In genomic region chr2:145027073-145027459, GRCh38 we compare ENCODE assay signal across 19 cellular contexts.
A peak's percentile ranks its signal among the peaks of the same experiment; 100 is the strongest.
DNase-seq lines count a peak whose midpoint lies in the region; ATAC-seq and TF ChIP-seq lines count a peak whose summit lies in the region.
"Had no signal": no experiment of that assay in that cellular context is flagged by ENCODE, and none has a peak within 500 bp of the region (broad histone marks: within the 10 kb centered on the region; RNA-seq: fewer than 3 reads in every experiment).

No MANE protein-coding gene starts in this region.

- 94% methylated on average over 5 of the region's 5 CpGs for WGBS in endodermal cell (ENCODE audit: insufficient coverage in 1 of 2, insufficient read length in 1 of 2), 2 experiments

- no peak overlapping the region for H3K9ac ChIP-seq in fibroblast of lung (ENCODE audit: insufficient read depth, low read length)
- no peak overlapping the region for H3K9ac ChIP-seq in endodermal cell (ENCODE audit: extremely low read depth, low read length, poor library complexity, severe bottlenecking)
- H3K9ac ChIP-seq: BLaER1 had no signal

- peak overlapping the region; percentile 40 for H2AFZ ChIP-seq in fibroblast of lung (ENCODE audit: low read length)

- H3K36me3 ChIP-seq in fibroblast of lung (ENCODE audit: control insufficient read depth, insufficient read depth, low read length), result no peaks in the 10 kb centered on the region
- no peaks in the 10 kb centered on the region for H3K36me3 ChIP-seq in endodermal cell (ENCODE audit: control insufficient read depth, insufficient read depth, low read length)
- H3K36me3 ChIP-seq: BLaER1, neutrophil, right lobe of liver had no signal

- no peaks in the 10 kb centered on the region for H4K20me1 ChIP-seq in fibroblast of lung (ENCODE audit: control insufficient read depth, extremely low read depth, insufficient read depth, low read length)
- H4K20me1 ChIP-seq: BLaER1 had no signal

- H3K9me3 ChIP-seq in fibroblast of lung (ENCODE audit: control insufficient read depth, insufficient read depth, low read depth, low read length) (no peaks in the 10 kb centered on the region), endodermal cell (ENCODE audit: control insufficient read depth, low read length) (no peaks in the 10 kb centered on the region)
- H3K9me3 ChIP-seq: BLaER1, mucosa of descending colon, neutrophil, right lobe of liver had no signal

- H3K4me3 ChIP-seq in fibroblast of lung (replicated peaks in 1 of 4; ENCODE audit: control extremely low read depth in 1 of 4, insufficient read depth in 1 of 4, low read depth in 3 of 4, low read length in 4 of 4) (no peak overlapping the region), endodermal cell (ENCODE audit: low read length) (no peak overlapping the region)
- H3K4me3 ChIP-seq: BLaER1, mucosa of descending colon, right lobe of liver had no signal

- H3K27ac ChIP-seq in fibroblast of lung (ENCODE audit: insufficient read depth, low read length) (peak overlapping the region; percentile 22), endodermal cell (ENCODE audit: low read depth, low read length) (no peak overlapping the region)
- H3K27ac ChIP-seq: BLaER1, neutrophil, right lobe of liver had no signal

- H3K79me2 ChIP-seq in fibroblast of lung (ENCODE audit: control insufficient read depth, insufficient read depth, low read length), result no peaks in the 10 kb centered on the region

- peak overlapping the region; percentile 57 for H3K4me2 ChIP-seq in fibroblast of lung (ENCODE audit: extremely low read depth, insufficient read depth, low read length)
- H3K4me2 ChIP-seq: BLaER1 had no signal

- DNase-seq in DMS114 treated with DMSO at 0.1 percent for 48 hours (lab: John Stamatoyannopoulos, UW; ENCODE audit: unreplicated experiment) (peak; percentile 76), RPMI7951 (ENCODE audit: low read depth) (peak; percentile 85), fibroblast of lung (ENCODE audit: low read depth in 2 of 2) (peak in 1 of 2 donors; percentile 59), renal cortical epithelial cell (ENCODE audit: low read depth) (peak; percentile 73), endodermal cell (no peak)
- DNase-seq: activated B cell treated with CpG ODN at 0.5 μM for 24 hours; activated CD8-positive, alpha-beta T cell treated with anti-CD3 and anti-CD28 coated beads, Interleukin-2, amount 10 ng/mL, durations not matched to agents 7 days and 5 days; activated naive CD8-positive, alpha-beta T cell treated with anti-CD3 and anti-CD28 coated beads for 36 hours; activated T-cell treated with anti-CD3 and anti-CD28 coated beads, Interleukin-2, amount 50 U/mL, for 48 hours; DMS 273 treated with DMSO at 0.1 percent for 48 hours; effector CD4-positive, alpha-beta T cell; mucosa of descending colon; NCI-H1694; right lobe of liver had no signal

- no peak overlapping the region for H3K27ac Mint-ChIP-seq in endodermal cell
- H3K27ac Mint-ChIP-seq: activated B cell treated with CpG ODN at 0.5 μM for 24 hours; activated CD8-positive, alpha-beta T cell treated with anti-CD3 and anti-CD28 coated beads, Interleukin-2, amount 10 ng/mL, durations not matched to agents 7 days and 5 days; activated naive CD8-positive, alpha-beta T cell treated with anti-CD3 and anti-CD28 coated beads for 36 hours had no signal

- H3K4me1 ChIP-seq in fibroblast of lung (ENCODE audit: control insufficient read depth, extremely low read depth, insufficient read depth, low read length), result peaks cover 19% of the 10 kb centered on the region
- no peaks in the 10 kb centered on the region for H3K4me1 ChIP-seq in endodermal cell (ENCODE audit: control insufficient read depth, insufficient read depth, low read length)
- H3K4me1 ChIP-seq: right lobe of liver had no signal

- no peak overlapping the region for H3K4me3 Mint-ChIP-seq in endodermal cell
- H3K4me3 Mint-ChIP-seq: activated B cell treated with CpG ODN at 0.5 μM for 24 hours; activated CD8-positive, alpha-beta T cell treated with anti-CD3 and anti-CD28 coated beads, Interleukin-2, amount 10 ng/mL, durations not matched to agents 7 days and 5 days; activated naive CD8-positive, alpha-beta T cell treated with anti-CD3 and anti-CD28 coated beads for 36 hours had no signal

- no peaks in the 10 kb centered on the region for H3K9me3 Mint-ChIP-seq in endodermal cell
- H3K9me3 Mint-ChIP-seq: activated B cell treated with CpG ODN at 0.5 μM for 24 hours; activated naive CD8-positive, alpha-beta T cell treated with anti-CD3 and anti-CD28 coated beads for 36 hours had no signal

- TF ChIP-seq CTCF in fibroblast of lung (conservative IDR thresholded peaks at IDR 0.05 in 1 of 2, IDR thresholded peaks at IDR 0.05 in 1 of 2; ENCODE audit: low read depth in 1 of 2, low read length in 2 of 2) (no peak), endodermal cell (conservative IDR thresholded peaks at IDR 0.05) (no peak)

- no peaks in the 10 kb centered on the region for H3K27me3 Mint-ChIP-seq in endodermal cell (ENCODE audit: insufficient read depth)
- H3K27me3 Mint-ChIP-seq: activated B cell treated with CpG ODN at 0.5 μM for 24 hours had no signal

- H3K36me3 Mint-ChIP-seq in endodermal cell (ENCODE audit: low read depth), result no peaks in the 10 kb centered on the region
- H3K36me3 Mint-ChIP-seq: activated naive CD8-positive, alpha-beta T cell treated with anti-CD3 and anti-CD28 coated beads for 36 hours had no signal

- H3K27me3 ChIP-seq in fibroblast of lung (ENCODE audit: control insufficient read depth, insufficient read depth, low read length) (no peaks in the 10 kb centered on the region), endodermal cell (ENCODE audit: control insufficient read depth, insufficient read depth, low read length, poor library complexity, severe bottlenecking) (no peaks in the 10 kb centered on the region)
- H3K27me3 ChIP-seq: BLaER1, neutrophil, right lobe of liver had no signal

- ATAC-seq in HG02642 (IDR thresholded peaks at IDR 0.05; ENCODE audit: poor library complexity, unreplicated experiment) (no peak), HG03108 (IDR thresholded peaks at IDR 0.05; ENCODE audit: unreplicated experiment) (no peak)
- ATAC-seq: activated CD8-positive, alpha-beta T cell treated with anti-CD3 and anti-CD28 coated beads, Interleukin-2, amount 10 ng/mL, durations not matched to agents 7 days and 5 days; mucosa of descending colon; right lobe of liver; Right ventricle myocardium inferior had no signal

- peaks cover 13% of the 10 kb centered on the region for H3K4me1 Mint-ChIP-seq in endodermal cell
